Comparison of ENCODE assay signal across 4 cellular contexts in the genomic region with DNA sequence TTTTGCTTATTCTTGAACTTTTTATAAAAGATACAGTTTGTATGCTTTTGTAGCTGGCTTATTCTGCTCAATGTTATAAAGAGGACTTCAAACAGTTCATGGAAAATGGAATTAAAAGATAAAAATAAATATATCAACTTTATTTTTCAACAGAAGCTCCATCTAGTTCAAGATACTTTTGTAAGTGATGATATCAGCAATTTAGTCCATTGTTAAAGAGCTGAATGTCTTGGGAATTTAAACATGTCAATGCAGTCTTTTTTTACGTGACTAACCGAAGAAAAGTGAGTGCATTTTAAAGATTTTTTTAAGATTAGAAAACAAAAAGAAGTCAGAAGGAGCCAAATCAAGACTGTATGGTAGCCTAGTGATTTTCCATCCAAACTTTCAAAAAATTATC.
TF ChIP-seq lines count a peak whose summit lies in the region.

No MANE protein-coding gene starts in this region.

TF ChIP-seq in HepG2, 621 proteins besides CTCF, POLR2A, EP300 and RAD21:
- TF ChIP-seq MAFK (conservative IDR thresholded peaks at IDR 0.05 in 1 of 2, IDR thresholded peaks at IDR 0.05 in 1 of 2; ENCODE audit: low read length in 2 of 2): peak; percentile 70 to 73
- no peak for TF ChIP-seq ZNF382 (CRISPR knock-in tag; IDR thresholded peaks at IDR 0.05; ENCODE audit: borderline replicate concordance)
- TF ChIP-seq MAFF (IDR thresholded peaks at IDR 0.05; ENCODE audit: low read depth, low read length): peak; percentile 58

TF ChIP-seq in A549, 52 proteins besides CTCF, POLR2A, EP300 and RAD21:
- TF ChIP-seq TP53 (CRISPR knock-in tag; IDR thresholded peaks at IDR 0.05) (no peak), MAFK (IDR thresholded peaks at IDR 0.05; ENCODE audit: partially characterized antibody) (peak; percentile 18)

TF ChIP-seq in IMR-90, 13 proteins besides CTCF, POLR2A, EP300 and RAD21:
- TF ChIP-seq RFX5 (IDR thresholded peaks at IDR 0.05; ENCODE audit: low read depth, low read length): no peak
- no peak for TF ChIP-seq SMC3 (IDR thresholded peaks at IDR 0.05; ENCODE audit: low read depth, low read length)
- 0 out of 2 replicates have a peak, but pooled peaks have one; percentile 3 for TF ChIP-seq MAFK (IDR thresholded peaks at IDR 0.05; ENCODE audit: low read depth, low read length)
- TF ChIP-seq MAZ (IDR thresholded peaks at IDR 0.05; ENCODE audit: borderline replicate concordance, low read depth, low read length): no peak

TF ChIP-seq in K562, 482 proteins besides CTCF, POLR2A, EP300 and RAD21:
- peak; percentile 51; the same call in 1 of the 2 replicates for TF ChIP-seq MAFF (IDR thresholded peaks at IDR 0.05; ENCODE audit: low read length)
- no peak for TF ChIP-seq BRF1 (IDR thresholded peaks at IDR 0.05; ENCODE audit: borderline replicate concordance, extremely low read depth, insufficient read length)
- 0 out of 2 replicates have a peak, but pooled peaks have one; percentile 35 for TF ChIP-seq MAFK (IDR thresholded peaks at IDR 0.05; ENCODE audit: low read length)
- TF ChIP-seq ZNF507 (tag; conservative IDR thresholded peaks at IDR 0.05): 0 out of 2 replicates have a peak, but pooled peaks have one; percentile 27
